27 cellular contexts compared by ENCODE assay signal in genomic region chr1:117698398-117699160, GRCh38.
A peak's percentile ranks its signal among the peaks of the same experiment; 100 is the strongest.
DNase-seq lines count a peak whose midpoint lies in the region; ATAC-seq, FAIRE-seq and TF ChIP-seq lines count a peak whose summit lies in the region.
"Had no signal": no experiment of that assay in that cellular context is flagged by ENCODE, and none has a peak within 500 bp of the region (broad histone marks: within the 10 kb centered on the region; RNA-seq: fewer than 3 reads in every experiment).

No MANE protein-coding gene starts in this region.

- H3K4me3 Mint-ChIP-seq in MCF 10A (ENCODE audit: unreplicated experiment) = no peak overlapping the region
- H3K4me3 Mint-ChIP-seq: activated naive CD4-positive, alpha-beta T cell treated with anti-CD3 and anti-CD28 coated beads, Interleukin-2, amount 10 ng/mL, durations not matched to agents 7 days and 5 days; neural crest cell; T-cell had no signal

- no peak for TF ChIP-seq POLR2A in breast epithelium (IDR thresholded peaks at IDR 0.05)
- TF ChIP-seq POLR2A in K562 (conservative IDR thresholded peaks at IDR 0.05) = no peak
- no peak for TF ChIP-seq POLR2A in uterus (IDR thresholded peaks at IDR 0.05)

- BruUV-seq in MCF 10A (replicated peaks; lab: Mats Ljungman, UMichigan) (no TSS peak), K562 (replicated peaks; lab: Mats Ljungman, UMichigan) (no TSS peak)

- no peaks in the 10 kb centered on the region for H3K9me3 Mint-ChIP-seq in MCF 10A (ENCODE audit: unreplicated experiment)
- H3K9me3 Mint-ChIP-seq: activated naive CD4-positive, alpha-beta T cell treated with anti-CD3 and anti-CD28 coated beads, Interleukin-2, amount 10 ng/mL, durations not matched to agents 7 days and 5 days; neural crest cell; T-cell had no signal

- H3K9ac ChIP-seq in K562 (ENCODE audit: insufficient read depth in 1 of 2, low read depth in 2 of 2, low read length in 2 of 2) = no peak overlapping the region
- H3K9ac ChIP-seq: BLaER1 treated with 17β-estradiol and CSF1 and Interleukin-3, amounts not matched to agents 10 nM and 100 nM; KMS-11 had no signal

- H3K27me3 Mint-ChIP-seq in MCF 10A (ENCODE audit: insufficient read depth, unreplicated experiment) = peaks cover 5% of the 10 kb centered on the region

- H3K9me3 ChIP-seq in breast epithelium = peaks cover 0 to 2% of the 10 kb centered on the region in 2 donors
- no peaks in the 10 kb centered on the region for H3K9me3 ChIP-seq in K562 (replicated peaks; ENCODE audit: control insufficient read depth, insufficient read depth, low read depth, low read length)
- no peaks in the 10 kb centered on the region for H3K9me3 ChIP-seq in left ventricle myocardium inferior (replicated peaks)
- H3K9me3 ChIP-seq in uterus = no peaks in the 10 kb centered on the region
- H3K9me3 ChIP-seq: A549, gastrocnemius medialis, psoas muscle had no signal

- no peaks in the 10 kb centered on the region for H3K36me3 Mint-ChIP-seq in MCF 10A (ENCODE audit: insufficient read depth, unreplicated experiment)
- H3K36me3 Mint-ChIP-seq: activated naive CD4-positive, alpha-beta T cell treated with anti-CD3 and anti-CD28 coated beads, Interleukin-2, amount 10 ng/mL, durations not matched to agents 7 days and 5 days; T-cell had no signal

- no peaks in the 10 kb centered on the region for H3K9me1 ChIP-seq in K562 (ENCODE audit: control insufficient read depth, insufficient read depth, low read length)

- peak; percentile 24 for DNase-seq in MCF 10A (ENCODE audit: unreplicated experiment)
- DNase-seq in breast epithelium (ENCODE audit: low spot score in 2 of 2) = no peak
- DNase-seq in K562 (ENCODE audit: extremely low read depth in 1 of 4, low spot score in 3 of 4) = peak in 2 of 4 experiments; percentile 53
- peak; percentile 47 for DNase-seq in left ventricle myocardium inferior
- peak; percentile 79 to 82 for DNase-seq in uterus
- DNase-seq: activated CD4-positive, alpha-beta T cell treated with anti-CD3 and anti-CD28 coated beads, Interleukin-2, amount 50 U/mL, for 48 hours; activated naive CD4-positive, alpha-beta T cell treated with anti-CD3 and anti-CD28 coated beads, Interleukin-2, amount 10 ng/mL, durations not matched to agents 7 days and 5 days; activated T-cell treated with anti-CD3 and anti-CD28 coated beads, Interleukin-2, amount 50 U/mL, for 1 hour; cortex of kidney; gastrocnemius medialis; HCEC 1CT; midbrain; NCI-H1092; NCI-H2107; NCI-H524; spleen; stimulated activated CD4-positive, alpha-beta T cell treated with anti-CD3 and anti-CD28 coated beads, Interleukin-4, amount 100 ng/mL, for 4 hours; T-cell had no signal

- no peak overlapping the region for H3K27ac ChIP-seq in breast epithelium
- H3K27ac ChIP-seq in K562 (ENCODE audit: extremely low read depth, low read depth, low read length) = no peak overlapping the region
- H3K27ac ChIP-seq in left ventricle myocardium inferior (replicated peaks) = no peak overlapping the region
- H3K27ac ChIP-seq in uterus = peak overlapping the region; percentile 55 to 77
- H3K27ac ChIP-seq: A549; BLaER1 treated with 17β-estradiol and CSF1 and Interleukin-3, amounts not matched to agents 10 nM and 100 nM; gastrocnemius medialis; KMS-11; psoas muscle; RWPE1; spleen had no signal

- H3K4me3 ChIP-seq in breast epithelium (no peak overlapping the region), K562 (no peak overlapping the region), left ventricle myocardium inferior (no peak overlapping the region), uterus (no peak overlapping the region)
- H3K4me3 ChIP-seq: A549; BLaER1 treated with 17β-estradiol and CSF1 and Interleukin-3, amounts not matched to agents 10 nM and 100 nM; gastrocnemius medialis; psoas muscle; spleen had no signal

- no peak overlapping the region for H3K27ac Mint-ChIP-seq in MCF 10A (ENCODE audit: low read depth, unreplicated experiment)
- H3K27ac Mint-ChIP-seq: activated naive CD4-positive, alpha-beta T cell treated with anti-CD3 and anti-CD28 coated beads, Interleukin-2, amount 10 ng/mL, durations not matched to agents 7 days and 5 days had no signal

- ATAC-seq in K562 (peak; percentile 72), HG02610 (IDR thresholded peaks at IDR 0.05; ENCODE audit: unreplicated experiment) (no peak), GM19035 (IDR thresholded peaks at IDR 0.05; ENCODE audit: unreplicated experiment) (no peak), GM19463 (IDR thresholded peaks at IDR 0.05; ENCODE audit: unreplicated experiment) (no peak)
- ATAC-seq: A549, gastrocnemius medialis, psoas muscle, T-cell had no signal

- H3K36me3 ChIP-seq in breast epithelium (no peaks in the 10 kb centered on the region), K562 (ENCODE audit: control insufficient read depth, insufficient read depth, low read length) (no peaks in the 10 kb centered on the region), left ventricle myocardium inferior (no peaks in the 10 kb centered on the region), uterus (no peaks in the 10 kb centered on the region)
- H3K36me3 ChIP-seq: BLaER1 treated with 17β-estradiol and CSF1 and Interleukin-3, amounts not matched to agents 10 nM and 100 nM; gastrocnemius medialis; spleen had no signal

- H3K4me2 ChIP-seq in K562 (ENCODE audit: insufficient read depth, low read length) = no peak overlapping the region
- H3K4me2 ChIP-seq: A549; BLaER1 treated with 17β-estradiol and CSF1 and Interleukin-3, amounts not matched to agents 10 nM and 100 nM; KMS-11 had no signal

- no peaks in the 10 kb centered on the region for H3K79me2 ChIP-seq in K562 (ENCODE audit: control insufficient read depth, insufficient read depth, low read length)

- FAIRE-seq in K562 (lab: Jason Lieb, UNC) = peak; percentile 26
- FAIRE-seq: A549 had no signal

- H3K4me1 ChIP-seq in breast epithelium (no peaks in the 10 kb centered on the region), K562 (replicated peaks in 1 of 2; ENCODE audit: control insufficient read depth in 2 of 2, insufficient read depth in 2 of 2, low read length in 2 of 2) (peaks cover 9 to 40% of the 10 kb centered on the region in 2 experiments), left ventricle myocardium inferior (peaks cover 19% of the 10 kb centered on the region), uterus (peaks cover 4 to 22% of the 10 kb centered on the region in 2 donors)
- H3K4me1 ChIP-seq: A549; BLaER1 treated with 17β-estradiol and CSF1 and Interleukin-3, amounts not matched to agents 10 nM and 100 nM; psoas muscle; spleen had no signal

- CTCF ChIA-PET in MCF 10A (lab: Yijun Ruan, JAX) = interaction anchor here (1.5 to 2.3 kb wide), 2 partner anchors 13 to 198 kb away, joined by 4 to 5 read pairs; no protein-coding TSS in a partner anchor
- CTCF ChIA-PET in K562 (lab: Yijun Ruan, JAX; ENCODE audit: low intra/inter-chr PET ratio) = no interaction called here

- TF ChIP-seq RAD21 in K562 (CRISPR knock-in tag; conservative IDR thresholded peaks at IDR 0.05 in 1 of 2, IDR thresholded peaks at IDR 0.05 in 1 of 2) = no peak

- no peak overlapping the region for H2AFZ ChIP-seq in K562 (ENCODE audit: low read depth, low read length)

- in situ Hi-C loops in K562 (cut with MboI) = no loop called here

- no peak for TF ChIP-seq EP300 in K562 (IDR thresholded peaks at IDR 0.05; ENCODE audit: low read length)

- intact Hi-C loops in MCF 10A (cut with micrococcal nuclease) (no loop called here), breast epithelium (cut with DNase I; ENCODE audit: low total_unique reads) (no loop called here), K562 (cut with micrococcal nuclease) (loop anchor here (10.0 kb wide), 1 partner anchor 196 kb away; no protein-coding TSS in a partner anchor), left ventricle myocardium inferior (cut with micrococcal nuclease) (no loop called here), uterus (cut with DNase I; ENCODE audit: low total_unique reads) (no loop called here)

- TF ChIP-seq CTCF in MCF 10A (IDR thresholded peaks at IDR 0.05; ENCODE audit: unreplicated experiment) (no peak), breast epithelium (IDR thresholded peaks at IDR 0.05) (no peak), K562 (IDR thresholded peaks at IDR 0.05 in 2 of 3, conservative IDR thresholded peaks at IDR 0.05 in 1 of 3; ENCODE audit: insufficient read depth in 2 of 3, low read depth in 1 of 3, low read length in 3 of 3) (no peak), left ventricle myocardium inferior (IDR thresholded peaks at IDR 0.05; ENCODE audit: borderline replicate concordance) (no peak), uterus (IDR thresholded peaks at IDR 0.05) (no peak)

- H3K27me3 ChIP-seq in breast epithelium = no peaks in the 10 kb centered on the region
- H3K27me3 ChIP-seq in K562 (ENCODE audit: control insufficient read depth in 2 of 2, insufficient read depth in 2 of 2, low read length in 2 of 2) = no peaks in the 10 kb centered on the region
- peaks cover 4% of the 10 kb centered on the region for H3K27me3 ChIP-seq in left ventricle myocardium inferior (ENCODE audit: low read depth)
- no peaks in the 10 kb centered on the region for H3K27me3 ChIP-seq in uterus
- H3K27me3 ChIP-seq: BLaER1 treated with 17β-estradiol and CSF1 and Interleukin-3, amounts not matched to agents 10 nM and 100 nM; gastrocnemius medialis had no signal

- H3K4me1 Mint-ChIP-seq in MCF 10A (ENCODE audit: insufficient read depth, unreplicated experiment) = peaks cover 8% of the 10 kb centered on the region
- H3K4me1 Mint-ChIP-seq: neural crest cell, T-cell had no signal

- POLR2A ChIA-PET in MCF 10A (lab: Yijun Ruan, JAX) = interaction anchor here (0.7 to 1.7 kb wide), 2 partner anchors 14 to 53 kb away, joined by 3 read pairs; no protein-coding TSS in a partner anchor
- POLR2A ChIA-PET in K562 (lab: Yijun Ruan, JAX) = interaction anchor here (0.6 to 2.0 kb wide), 5 partner anchors 11 to 85 kb away, joined by 3 to 7 read pairs (median 3); no protein-coding TSS in a partner anchor

- no peaks in the 10 kb centered on the region for H4K20me1 ChIP-seq in K562 (replicated peaks; ENCODE audit: control insufficient read depth, insufficient read depth, low read length)
- H4K20me1 ChIP-seq: BLaER1 treated with 17β-estradiol and CSF1 and Interleukin-3, amounts not matched to agents 10 nM and 100 nM had no signal

- WGBS in K562 (ENCODE audit: insufficient coverage, low coverage, missing lambda C conversion rate) = 5% methylated on average over 5 of the region's 5 CpGs

TF ChIP-seq in K562, 482 proteins besides CTCF, POLR2A, EP300 and RAD21 (continues in another document):
- TF ChIP-seq POLR2AphosphoS5 (IDR thresholded peaks at IDR 0.05; ENCODE audit: control insufficient read depth, insufficient read depth, low read depth, low read length) = no peak

Comparison
In these comparisons a context has a peak if more than half of its experiments do, and no peak if none do; other contexts are left out.
1. DNase-seq: peak in MCF 10A (single experiment), left ventricle myocardium inferior (single experiment) and uterus (2 of 2); none in breast epithelium (0 of 2).
2. H3K27ac ChIP-seq: peak in uterus (2 of 2); none in breast epithelium (0 of 2), K562 (single experiment) and left ventricle myocardium inferior (single experiment).